ENCODE assay signal across 8 cellular contexts in the genomic region with DNA sequence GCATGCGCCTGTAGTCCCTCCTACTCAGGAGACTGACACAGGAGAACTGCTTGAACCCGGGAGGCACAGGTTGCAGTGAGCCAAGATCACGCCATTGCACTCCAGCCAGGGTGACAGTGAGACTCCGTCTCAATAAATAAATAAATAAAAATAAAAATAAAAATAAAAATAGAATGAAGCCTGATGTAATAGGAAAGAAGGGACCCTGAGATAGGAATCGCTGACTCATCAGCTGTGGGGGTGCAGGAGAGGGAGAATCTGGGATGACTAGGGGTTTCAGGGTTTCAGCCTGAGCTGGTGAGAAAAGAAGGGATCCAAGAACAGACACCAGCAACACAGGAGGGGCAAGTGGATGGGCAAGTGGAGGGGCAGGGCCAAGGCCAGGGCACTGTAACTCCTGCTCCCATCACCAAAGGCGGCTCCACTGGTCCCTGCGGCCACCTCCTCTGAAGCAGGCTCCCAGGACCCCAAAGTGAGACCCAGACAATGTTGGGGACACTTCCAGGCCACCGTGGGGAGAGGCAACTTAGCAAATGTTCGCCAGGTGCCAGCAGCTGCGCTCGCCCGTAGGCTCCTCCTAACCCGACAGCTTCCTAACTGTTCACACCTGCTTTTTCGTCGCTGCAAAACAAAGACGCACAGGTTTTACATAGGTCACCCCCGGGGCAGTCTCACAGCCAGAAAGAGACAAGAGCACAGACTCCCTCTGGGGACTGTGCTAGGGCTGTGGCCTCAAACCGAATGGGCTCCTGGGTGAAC. TPM values are rescaled to one million over a fixed set of nuclear protein-coding genes. Genes with fewer than 3 reads are reported as not detected.
DNase-seq lines count a peak whose midpoint lies in the region; ATAC-seq, FAIRE-seq and TF ChIP-seq lines count a peak whose summit lies in the region.

No MANE protein-coding gene starts in this region.

- H3K27ac Mint-ChIP-seq in osteocyte (ENCODE audit: unreplicated experiment), result peak overlapping the region; percentile 89

- H3K9ac ChIP-seq in OCI-LY3 (ENCODE audit: low read length) (peak overlapping the region; percentile 87), endocrine pancreas (ENCODE audit: control insufficient read depth, insufficient read depth, low read length) (peak overlapping the region; percentile 31)

- DNase-seq in activated naive CD4-positive, alpha-beta T cell treated with Interleukin-2 at 50 U/mL for 16 hours, result peak; percentile 8
- DNase-seq in activated naive CD4-positive, alpha-beta T cell (lab: John Stamatoyannopoulos, UW), result no peak
- DNase-seq in osteocyte (ENCODE audit: extremely low spot score, unreplicated experiment) (no peak), GM19239 (ENCODE audit: insufficient read length, low spot score) (no peak)
- DNase-seq in stimulated activated CD4-positive, alpha-beta T cell treated with anti-CD3 and anti-CD28 coated beads, Interleukin-12 subunit alpha, Interleukin-12 subunit beta, amount 100 ng/mL, for 4 hours, result no peak

- H3K4me3 Mint-ChIP-seq in osteocyte (ENCODE audit: unreplicated experiment), result peak overlapping the region; percentile 96

- no peaks in the 10 kb centered on the region for H3K9me3 Mint-ChIP-seq in osteocyte (ENCODE audit: unreplicated experiment)

- no peaks in the 10 kb centered on the region for H3K27me3 Mint-ChIP-seq in osteocyte (ENCODE audit: unreplicated experiment)

- H2AFZ ChIP-seq in OCI-LY3 (ENCODE audit: low read depth, low read length), result no peak overlapping the region

- H3K4me3 ChIP-seq in OCI-LY3 (ENCODE audit: low read length), result peak overlapping the region; percentile 92
- H3K4me3 ChIP-seq in endocrine pancreas (ENCODE audit: control insufficient read depth, insufficient read depth, low read length), result peak overlapping the region; percentile 81

- TF ChIP-seq CTCF in OCI-LY3 (IDR thresholded peaks at IDR 0.05; ENCODE audit: low read depth, low read length) (no peak), osteocyte (IDR thresholded peaks at IDR 0.05) (no peak)

- peaks cover 81% of the 10 kb centered on the region for H3K79me2 ChIP-seq in OCI-LY3 (ENCODE audit: low read length)

- H3K36me3 Mint-ChIP-seq in osteocyte (ENCODE audit: unreplicated experiment), result peaks cover 5% of the 10 kb centered on the region

- H3K27me3 ChIP-seq in OCI-LY3 (ENCODE audit: low read depth, low read length) (no peaks in the 10 kb centered on the region), endocrine pancreas (ENCODE audit: control insufficient read depth, insufficient read depth, low read length) (no peaks in the 10 kb centered on the region)

- peaks cover 45% of the 10 kb centered on the region for H3K4me1 Mint-ChIP-seq in osteocyte (ENCODE audit: unreplicated experiment)

- peak overlapping the region; percentile 99 for H3K4me2 ChIP-seq in OCI-LY3 (ENCODE audit: low read length)

- H3K36me3 ChIP-seq in OCI-LY3 (replicated peaks; ENCODE audit: low read depth, low read length) (peaks cover 32% of the 10 kb centered on the region), endocrine pancreas (ENCODE audit: control insufficient read depth, insufficient read depth, low read length) (no peaks in the 10 kb centered on the region)

- no peak for ATAC-seq in GM18519 (IDR thresholded peaks at IDR 0.05; ENCODE audit: low FRiP score, unreplicated experiment)

- FAIRE-seq in GM19239 (lab: Jason Lieb, UNC), result no peak

- H4K20me1 ChIP-seq in OCI-LY3 (ENCODE audit: insufficient read depth, low read length), result peaks cover 51% of the 10 kb centered on the region

- peak overlapping the region; percentile 45 for H3K27ac ChIP-seq in OCI-LY3 (ENCODE audit: low read length)

- no peaks in the 10 kb centered on the region for H3K9me3 ChIP-seq in OCI-LY3 (ENCODE audit: insufficient read depth, low read length)
- no peaks in the 10 kb centered on the region for H3K9me3 ChIP-seq in endocrine pancreas (ENCODE audit: control insufficient read depth, low read length)

- H3K4me1 ChIP-seq in OCI-LY3 (ENCODE audit: low read length), result peaks cover 44% of the 10 kb centered on the region
- H3K4me1 ChIP-seq in endocrine pancreas (ENCODE audit: control insufficient read depth, insufficient read depth, low read length), result no peaks in the 10 kb centered on the region

RNA-seq across cellular contexts. Expression of gene HAUS8, which starts 1.2 kb away (rescaled TPM):
- 9.2 and 11.6 TPM in 2 replicates for total RNA-seq in osteocyte

RNA-seq across cellular contexts. Expression of gene MYO9B, which starts 1.5 kb away (rescaled TPM):
- 93.3 and 94.3 TPM in 2 replicates for total RNA-seq in osteocyte

RNA-seq across cellular contexts. Expression of gene CPAMD8, which starts 47.4 kb away (rescaled TPM):
- 294 and 296 TPM in 2 replicates for total RNA-seq in osteocyte
